7 cellular contexts compared by ENCODE assay signal in genomic region chr7:105010538-105011523, GRCh38. TPM values are rescaled to one million over a fixed set of nuclear protein-coding genes. Genes with fewer than 3 reads are reported as not detected.
DNase-seq lines count a peak whose midpoint lies in the region; ATAC-seq and TF ChIP-seq lines count a peak whose summit lies in the region.

No MANE protein-coding gene starts in this region.

- peaks cover 6% of the 10 kb centered on the region for H3K36me3 ChIP-seq in HAP-1 (replicated peaks)
- peaks cover 6% of the 10 kb centered on the region for H3K36me3 ChIP-seq in SU-DHL-6 (ENCODE audit: low read length)
- no peaks in the 10 kb centered on the region for H3K36me3 ChIP-seq in psoas muscle (ENCODE audit: insufficient read depth in 1 of 2, low read depth in 1 of 2)

- ATAC-seq in psoas muscle, result no peak

- H3K9ac ChIP-seq in SU-DHL-6 (ENCODE audit: low read length), result peak overlapping the region; percentile 97

- peak overlapping the region; percentile 96 for H3K27ac ChIP-seq in SU-DHL-6 (ENCODE audit: low read depth, low read length)
- H3K27ac ChIP-seq in psoas muscle, result peak overlapping the region; percentile 100

- H3K9me3 ChIP-seq in HAP-1 (no peaks in the 10 kb centered on the region), SU-DHL-6 (ENCODE audit: insufficient read depth, low read length) (no peaks in the 10 kb centered on the region), psoas muscle (no peaks in the 10 kb centered on the region)

- H4K20me1 ChIP-seq in SU-DHL-6 (ENCODE audit: low read depth, low read length), result peaks cover 13% of the 10 kb centered on the region; the same call in 1 of the 2 replicates

- peaks cover 18% of the 10 kb centered on the region for H3K79me2 ChIP-seq in SU-DHL-6 (ENCODE audit: insufficient read depth, low read length)

- H3K9me2 ChIP-seq in SU-DHL-6 (replicated peaks; ENCODE audit: insufficient read depth, low read length), result no peaks in the 10 kb centered on the region

- in situ Hi-C loops in HAP-1 (cut with MboI; ENCODE audit: low sequenced_read_pairs), result no loop called here

- H2AFZ ChIP-seq in SU-DHL-6 (ENCODE audit: low read depth, low read length, severe bottlenecking), result no peak overlapping the region

- H3K4me3 ChIP-seq in HAP-1 (peak overlapping the region; percentile 85), SU-DHL-6 (ENCODE audit: insufficient read depth, low read length, poor library complexity, severe bottlenecking) (peak overlapping the region; percentile 91), fibroblast of pulmonary artery (replicated peaks; ENCODE audit: low read depth, low read length) (peak overlapping the region; percentile 68), psoas muscle (peak overlapping the region; percentile 92)

- intact Hi-C loops in psoas muscle (cut with DNase I), result loop anchor here in 1 of 2 donors (10.0 kb wide), 1 partner anchor 1104 kb away; the partner anchor contains the start of gene SYPL1

- H3K27me3 ChIP-seq in HAP-1 (ENCODE audit: low read depth) (no peaks in the 10 kb centered on the region), SU-DHL-6 (ENCODE audit: low read length) (no peaks in the 10 kb centered on the region), psoas muscle (ENCODE audit: insufficient read depth in 3 of 3, low read length in 2 of 3) (no peaks in the 10 kb centered on the region)

- peak in 1 of 2 experiments; percentile 40 for DNase-seq in HAP-1 (ENCODE audit: low spot score in 2 of 2)
- peak; percentile 51 for DNase-seq in fibroblast of pulmonary artery (ENCODE audit: low read depth)
- no peak for DNase-seq in psoas muscle
- DNase-seq in germinal center (ENCODE audit: low spot score), result no peak
- DNase-seq in hepatic stellate cell (ENCODE audit: low spot score), result no peak
- DNase-seq in activated effector memory CD4-positive, alpha-beta T cell treated with Interleukin-2 at 50 U/mL for 16 hours, result no peak

- H3F3A ChIP-seq in SU-DHL-6 (ENCODE audit: insufficient read depth), result peaks cover 33% of the 10 kb centered on the region

- WGBS in psoas muscle, 3 donors, result 1 to 4% (median 2%) methylated on average over 7 of the region's 7 CpGs

- TF ChIP-seq CTCF in SU-DHL-6 (IDR thresholded peaks at IDR 0.05; ENCODE audit: insufficient read depth, low read length, poor library complexity, severe bottlenecking) (no peak), fibroblast of pulmonary artery (IDR thresholded peaks at IDR 0.05; ENCODE audit: low read length, missing control alignments) (no peak), psoas muscle (IDR thresholded peaks at IDR 0.05) (no peak)

- peak overlapping the region; percentile 71 for H3K4me2 ChIP-seq in SU-DHL-6 (ENCODE audit: low read depth, low read length, poor library complexity, severe bottlenecking)

- peaks cover 11% of the 10 kb centered on the region for H3K4me1 ChIP-seq in HAP-1
- peaks cover 35% of the 10 kb centered on the region for H3K4me1 ChIP-seq in psoas muscle

RNA-seq across cellular contexts. Expression of gene KMT2E, which starts 3.2 kb away (rescaled TPM):
- 10 to 100 TPM; 24.0 to 40.9 (median 27.0) TPM for total RNA-seq in psoas muscle
- polyA plus RNA-seq in psoas muscle, result 10 to 100 TPM in 1 of 3 donors, 1 to 10 TPM in 2; 6.2 to 18.1 (median 7.3) TPM
